Comparison of ENCODE assay signal across 8 cellular contexts in the genomic region with DNA sequence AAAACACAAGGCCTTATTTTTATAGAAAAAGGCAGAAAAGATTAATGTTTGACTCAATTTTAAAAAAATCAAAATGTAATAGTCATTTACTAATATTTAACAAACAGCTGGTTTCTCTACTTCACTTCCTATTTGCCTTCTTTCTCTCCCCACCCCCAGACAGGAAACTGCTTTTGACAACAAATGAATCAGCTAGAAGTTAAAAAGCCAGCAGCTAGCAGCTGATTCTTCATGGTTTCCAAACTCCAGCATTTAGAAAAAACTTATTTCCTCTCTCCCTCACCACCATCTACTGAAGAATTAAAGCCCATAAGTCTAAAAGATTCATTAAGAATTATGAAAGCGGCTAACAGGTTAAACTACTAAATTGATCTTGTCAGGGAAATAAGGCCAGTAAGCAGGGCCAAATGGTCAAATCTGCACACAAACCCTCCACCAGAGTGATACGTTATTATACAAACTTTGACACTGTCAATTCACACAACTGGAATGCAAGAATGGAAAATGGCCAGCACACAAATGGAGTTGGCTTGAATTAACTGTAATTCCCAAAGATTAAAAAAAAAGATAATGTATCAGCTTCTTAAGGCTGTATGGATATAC. TPM values are rescaled to one million over a fixed set of nuclear protein-coding genes. Genes with fewer than 3 reads are reported as not detected.
DNase-seq lines count a peak whose midpoint lies in the region; ATAC-seq lines count a peak whose summit lies in the region.

No MANE protein-coding gene starts in this region.

- H3K27ac ChIP-seq in iPS-20b (ENCODE audit: low read length): no peak overlapping the region

- H3K4me3 ChIP-seq in iPS-20b (ENCODE audit: low read length): 0 out of 2 replicates have a peak overlapping the region, but pooled peaks have one; percentile 24

- H3K36me3 ChIP-seq in iPS-20b (ENCODE audit: insufficient read depth, low read depth, low read length): peaks cover 72% of the 10 kb centered on the region

- H3K9me3 Mint-ChIP-seq in activated T-helper 2 cell treated with anti-CD3 and anti-CD28 coated beads, Interferon-gamma antibody, Interleukin-2, Interleukin-4, amounts not matched to agents 10 μg/mL and 5 μg/mL and 100 μg/mL, durations not matched to agents 14 hours and 24 hours and 36 hours: no peaks in the 10 kb centered on the region
- no peaks in the 10 kb centered on the region for H3K9me3 Mint-ChIP-seq in stimulated activated naive CD8-positive, alpha-beta T cell treated with anti-CD3 and anti-CD28 coated beads, Interleukin-15, amount 100 ng/mL, for 72 hours

- H3K9me3 ChIP-seq in iPS-20b (ENCODE audit: insufficient read depth, low read depth, low read length): no peaks in the 10 kb centered on the region

- peak overlapping the region; percentile 60 for H3K4me3 Mint-ChIP-seq in activated T-helper 2 cell treated with anti-CD3 and anti-CD28 coated beads, Interferon-gamma antibody, Interleukin-2, Interleukin-4, amounts not matched to agents 10 μg/mL and 5 μg/mL and 100 μg/mL, durations not matched to agents 14 hours and 24 hours and 36 hours (ENCODE audit: low read depth)
- H3K4me3 Mint-ChIP-seq in stimulated activated naive CD8-positive, alpha-beta T cell treated with anti-CD3 and anti-CD28 coated beads, Interleukin-15, amount 100 ng/mL, for 72 hours: peak overlapping the region; percentile 66 to 75

- H3K9ac ChIP-seq in iPS-20b (ENCODE audit: low read depth, low read length): no peak overlapping the region

- ATAC-seq in GM18502 (IDR thresholded peaks at IDR 0.05; ENCODE audit: poor library complexity, unreplicated experiment) (peak; percentile 26), HG03045 (IDR thresholded peaks at IDR 0.05; ENCODE audit: unreplicated experiment) (no peak)
- ATAC-seq in stimulated activated naive CD8-positive, alpha-beta T cell treated with anti-CD3 and anti-CD28 coated beads, Interleukin-15, amount 100 ng/mL, for 72 hours: no peak

- H3K4me1 ChIP-seq in iPS-20b (ENCODE audit: insufficient read depth, low read length): peaks cover 7% of the 10 kb centered on the region; the same call in 1 of the 2 replicates

- peaks cover 56% of the 10 kb centered on the region for H3K36me3 Mint-ChIP-seq in activated T-helper 2 cell treated with anti-CD3 and anti-CD28 coated beads, Interferon-gamma antibody, Interleukin-2, Interleukin-4, amounts not matched to agents 10 μg/mL and 5 μg/mL and 100 μg/mL, durations not matched to agents 14 hours and 24 hours and 36 hours (ENCODE audit: low read depth)

- no peaks in the 10 kb centered on the region for H3K27me3 Mint-ChIP-seq in activated T-helper 2 cell treated with anti-CD3 and anti-CD28 coated beads, Interferon-gamma antibody, Interleukin-2, Interleukin-4, amounts not matched to agents 10 μg/mL and 5 μg/mL and 100 μg/mL, durations not matched to agents 14 hours and 24 hours and 36 hours (ENCODE audit: low read depth)
- no peaks in the 10 kb centered on the region for H3K27me3 Mint-ChIP-seq in stimulated activated naive CD8-positive, alpha-beta T cell treated with anti-CD3 and anti-CD28 coated beads, Interleukin-15, amount 100 ng/mL, for 72 hours

- peaks cover 44% of the 10 kb centered on the region for H3K4me1 Mint-ChIP-seq in activated T-helper 2 cell treated with anti-CD3 and anti-CD28 coated beads, Interferon-gamma antibody, Interleukin-2, Interleukin-4, amounts not matched to agents 10 μg/mL and 5 μg/mL and 100 μg/mL, durations not matched to agents 14 hours and 24 hours and 36 hours (ENCODE audit: low read depth)
- H3K4me1 Mint-ChIP-seq in stimulated activated naive CD8-positive, alpha-beta T cell treated with anti-CD3 and anti-CD28 coated beads, Interleukin-15, amount 100 ng/mL, for 72 hours: peaks cover 54% of the 10 kb centered on the region

- H3K27ac Mint-ChIP-seq in activated T-helper 2 cell treated with anti-CD3 and anti-CD28 coated beads, Interferon-gamma antibody, Interleukin-2, Interleukin-4, amounts not matched to agents 10 μg/mL and 5 μg/mL and 100 μg/mL, durations not matched to agents 14 hours and 24 hours and 36 hours: peak overlapping the region; percentile 77
- peak overlapping the region; percentile 77 to 83 for H3K27ac Mint-ChIP-seq in stimulated activated naive CD8-positive, alpha-beta T cell treated with anti-CD3 and anti-CD28 coated beads, Interleukin-15, amount 100 ng/mL, for 72 hours

- intact Hi-C loops in activated T-helper 2 cell treated with anti-CD3 and anti-CD28 coated beads, Interferon-gamma antibody, Interleukin-2, Interleukin-4, amounts not matched to agents 10 μg/mL and 5 μg/mL and 100 μg/mL, durations not matched to agents 14 hours and 24 hours and 36 hours (cut with micrococcal nuclease): loop anchor here (1.0 to 10.0 kb wide), 4 partner anchors 248 to 994 kb away; a partner anchor contains a TSS

- H3K27me3 ChIP-seq in iPS-20b (ENCODE audit: insufficient read depth, low read length): no peaks in the 10 kb centered on the region

- DNase-seq in AML-193 (lab: John Stamatoyannopoulos, UW): peak; percentile 49 to 53
- DNase-seq in LHCN-M2 (ENCODE audit: low read depth): peak; percentile 82
- DNase-seq in activated T-helper 2 cell treated with anti-CD3 and anti-CD28 coated beads, Interferon-gamma antibody, Interleukin-2, Interleukin-4, amounts not matched to agents 10 μg/mL and 5 μg/mL and 100 μg/mL, durations not matched to agents 14 hours and 24 hours and 36 hours (ENCODE audit: low spot score): peak; percentile 22
- peak in 1 of 2 donors; percentile 15 for DNase-seq in stimulated activated naive CD8-positive, alpha-beta T cell treated with anti-CD3 and anti-CD28 coated beads, Interleukin-15, amount 100 ng/mL, for 72 hours
- no peak for DNase-seq in NCI-H2227 treated with DMSO at 0.1 percent for 48 hours (lab: John Stamatoyannopoulos, UW)

RNA-seq across cellular contexts. Expression of a gene that starts 4.0 kb away (rescaled TPM):
- total RNA-seq in LHCN-M2 (2014; rRNA removed): 29.2 and 34.6 TPM in 2 replicates
- 33.0 TPM for polyA plus RNA-seq in LHCN-M2 (2012)
- 80.5 and 82.0 TPM in 2 replicates for total RNA-seq in activated T-helper 2 cell treated with anti-CD3 and anti-CD28 coated beads, Interferon-gamma antibody, Interleukin-2, Interleukin-4, amounts not matched to agents 10 μg/mL and 5 μg/mL and 100 μg/mL, durations not matched to agents 14 hours and 24 hours and 36 hours
